Comparison of ENCODE assay signal across 8 cellular contexts in genomic region chr11:73931039-73931645, GRCh38. TPM values are rescaled to one million over a fixed set of nuclear protein-coding genes. Genes with fewer than 3 reads are reported as not detected.
DNase-seq lines count a peak whose midpoint lies in the region; ATAC-seq, FAIRE-seq and TF ChIP-seq lines count a peak whose summit lies in the region.

No MANE protein-coding gene starts in this region.

- no peak for TF ChIP-seq CTCF in pancreas (IDR thresholded peaks at IDR 0.05)

- DNase-seq in activated naive CD4-positive, alpha-beta T cell treated with anti-CD3 and anti-CD28 coated beads, Interleukin-2, amount 50 U/mL, for 72 hours (ENCODE audit: low spot score in 2 of 2), result no peak
- no peak for DNase-seq in activated naive CD4-positive, alpha-beta T cell treated with Interleukin-2 at 50 U/mL for 16 hours
- DNase-seq in MV-4-11 (lab: John Stamatoyannopoulos, UW) (peak; percentile 32), SK-N-MC (ENCODE audit: low read depth, low spot score) (peak; percentile 51), fibroblast of the conjunctiva (ENCODE audit: low read depth) (peak; percentile 59), pancreas (peak in 2 of 6 donors; percentile 12 to 32), T-helper 17 cell (no peak)
- no peak for DNase-seq in effector CD4-positive, alpha-beta T cell

- no peaks in the 10 kb centered on the region for H3K4me1 Mint-ChIP-seq in T-helper 17 cell

- H3K9me3 ChIP-seq in SK-N-MC (ENCODE audit: low read depth, low read length) (no peaks in the 10 kb centered on the region), pancreas (no peaks in the 10 kb centered on the region), T-helper 17 cell (ENCODE audit: control insufficient read depth, low read length, poor library complexity, severe bottlenecking) (no peaks in the 10 kb centered on the region)

- no peaks in the 10 kb centered on the region for H3K9me3 Mint-ChIP-seq in activated naive CD4-positive, alpha-beta T cell treated with anti-CD3 and anti-CD28 coated beads, Interleukin-2, amount 50 U/mL, for 72 hours

- H3K27me3 Mint-ChIP-seq in T-helper 17 cell, result no peaks in the 10 kb centered on the region

- no peak overlapping the region for H3K9ac ChIP-seq in SK-N-MC (ENCODE audit: insufficient read length)

- peak; percentile 24 to 77 for ATAC-seq in activated naive CD4-positive, alpha-beta T cell treated with anti-CD3 and anti-CD28 coated beads, Interleukin-2, amount 50 U/mL, for 72 hours
- peak; percentile 55 to 82 (median 69) for ATAC-seq in pancreas
- ATAC-seq in T-helper 17 cell, result no peak

- 61 to 66% methylated on average over 7 of the region's 7 CpGs for WGBS in pancreas, 2 donors

- H3K36me3 ChIP-seq in SK-N-MC (ENCODE audit: insufficient read depth, low read length), result peaks cover 24% of the 10 kb centered on the region
- peaks cover 3 to 34% (median 5%) of the 10 kb centered on the region in 3 donors for H3K36me3 ChIP-seq in pancreas

- no peak for FAIRE-seq in pancreas (lab: Jason Lieb, UNC)

- H3K36me3 Mint-ChIP-seq in activated naive CD4-positive, alpha-beta T cell treated with anti-CD3 and anti-CD28 coated beads, Interleukin-2, amount 50 U/mL, for 72 hours, result peaks cover 8 to 18% of the 10 kb centered on the region in 2 donors
- H3K36me3 Mint-ChIP-seq in T-helper 17 cell (ENCODE audit: low read depth), result peaks cover 4% of the 10 kb centered on the region

- H3K27ac ChIP-seq in SK-N-MC (peak overlapping the region; percentile 57; the same call in 1 of the 2 replicates), pancreas (no peak overlapping the region)

- H3K4me3 Mint-ChIP-seq in T-helper 17 cell, result no peak overlapping the region

- H3K27ac Mint-ChIP-seq in activated naive CD4-positive, alpha-beta T cell treated with anti-CD3 and anti-CD28 coated beads, Interleukin-2, amount 50 U/mL, for 72 hours, result no peak overlapping the region
- H3K27ac Mint-ChIP-seq in T-helper 17 cell, result no peak overlapping the region

- H3K27me3 ChIP-seq in pancreas, result no peaks in the 10 kb centered on the region

- intact Hi-C loops in pancreas (cut with DNase I), result no loop called here

- no peaks in the 10 kb centered on the region for H3K4me1 ChIP-seq in pancreas

- H3K4me3 ChIP-seq in SK-N-MC, result no peak overlapping the region
- no peak overlapping the region for H3K4me3 ChIP-seq in pancreas

RNA-seq across cellular contexts. Expression of gene DNAJB13, which starts 19.7 kb away (rescaled TPM):
- total RNA-seq in activated naive CD4-positive, alpha-beta T cell treated with anti-CD3 and anti-CD28 coated beads, Interleukin-2, amount 50 U/mL, for 72 hours, result under 1 TPM; 0.29 to 0.32 TPM
- 1 to 10 TPM in 1 of 6 donors, under 1 TPM in 5; 0.22 to 1.8 (median 0.41) TPM for total RNA-seq in pancreas
- polyA plus RNA-seq in pancreas, result 1 to 10 TPM in 1 of 2 donors, under 1 TPM in 1; 0.99 to 2.1 TPM
- under 1 TPM in 1 of 2 donors, not detected in 1; 0.40 TPM for total RNA-seq in T-helper 17 cell

RNA-seq across cellular contexts. Expression of gene UCP2, which starts 51.5 kb away (rescaled TPM):
- 100 to 1,000 TPM; 271 to 326 TPM for total RNA-seq in activated naive CD4-positive, alpha-beta T cell treated with anti-CD3 and anti-CD28 coated beads, Interleukin-2, amount 50 U/mL, for 72 hours
- total RNA-seq in pancreas, result 10 to 100 TPM in 4 of 6 donors, 1 to 10 TPM in 2; 4.6 to 19.4 (median 12.7) TPM
- 10 to 100 TPM in 1 of 2 donors, 1 to 10 TPM in 1; 10.0 to 16.1 TPM for polyA plus RNA-seq in pancreas
- total RNA-seq in T-helper 17 cell, result 100 to 1,000 TPM; 701 to 919 TPM

RNA-seq across cellular contexts. Expression of gene PAAF1, which starts 54.3 kb away (rescaled TPM):
- total RNA-seq in activated naive CD4-positive, alpha-beta T cell treated with anti-CD3 and anti-CD28 coated beads, Interleukin-2, amount 50 U/mL, for 72 hours, result 10 to 100 TPM; 41.3 to 45.1 TPM
- total RNA-seq in pancreas (10 to 100 TPM in 5 of 6 donors, 1 to 10 TPM in 1; 9.8 to 15.9 (median 11.4) TPM), T-helper 17 cell (10 to 100 TPM; 11.4 to 14.8 TPM)
- 10 to 100 TPM in 1 of 2 donors, 1 to 10 TPM in 1; 8.0 to 15.0 TPM for polyA plus RNA-seq in pancreas

RNA-seq across cellular contexts. Expression of gene COA4, which starts 54.5 kb away (rescaled TPM):
- 10 to 100 TPM; 67.9 to 94.6 TPM for total RNA-seq in activated naive CD4-positive, alpha-beta T cell treated with anti-CD3 and anti-CD28 coated beads, Interleukin-2, amount 50 U/mL, for 72 hours
- total RNA-seq in pancreas (10 to 100 TPM; 19.0 to 37.7 (median 28.6) TPM), T-helper 17 cell (10 to 100 TPM; 26.8 to 28.7 TPM)
- polyA plus RNA-seq in pancreas, result 10 to 100 TPM; 43.5 to 47.8 TPM

Comparison
In these comparisons a context has a peak if more than half of its experiments do, and no peak if none do; other contexts are left out.
1. DNase-seq: peak in MV-4-11 (single experiment), SK-N-MC (single experiment) and fibroblast of the conjunctiva (single experiment); none in activated naive CD4-positive, alpha-beta T cell treated with anti-CD3 and anti-CD28 coated beads, Interleukin-2, amount 50 U/mL, for 72 hours (0 of 2), activated naive CD4-positive, alpha-beta T cell treated with Interleukin-2 at 50 U/mL for 16 hours (single experiment), effector CD4-positive, alpha-beta T cell (single experiment) and T-helper 17 cell (0 of 3).
2. RNA of gene UCP2, which starts 51.5 kb away (total RNA-seq): 701 to 919 TPM in T-helper 17 cell and 271 to 326 TPM in activated naive CD4-positive, alpha-beta T cell treated with anti-CD3 and anti-CD28 coated beads, Interleukin-2, amount 50 U/mL, for 72 hours; 4.6 to 19.4 TPM in pancreas; every median in the first group is over 10 times any median in the second.